Comparison of ENCODE assay signal across 8 cellular contexts in genomic region chr6:75243333-75244062, GRCh38. TPM values are rescaled to one million over a fixed set of nuclear protein-coding genes. Genes with fewer than 3 reads are reported as not detected.
DNase-seq lines count a peak whose midpoint lies in the region; ATAC-seq and TF ChIP-seq lines count a peak whose summit lies in the region.

TSS of gene COX7A2 (minus strand) at chr6:75243801. CDS start at chr6:75243734, 67 bp downstream.

- peak within 1 kb of the TSS; percentile 99 for H3K27ac Mint-ChIP-seq in T-helper 1 cell treated with Interleukin-12 subunit alpha and Interleukin-12 subunit beta and Interleukin-4 antibody, amounts not matched to agents 30 μg/mL and 1 μg/mL, for 36 hours

- in situ Hi-C loops in GM13977 (cut with MboI; ENCODE audit: low pct_unique_long_range_greater_than_20kb, low sequenced_read_pairs, unreplicated experiment): no loop called here

- 0% methylated on average over 36 of the region's 36 CpGs for WGBS in heart right ventricle, 2 donors
- 0% methylated on average over 35 to 36 of the region's 36 CpGs for WGBS in upper lobe of left lung, 2 donors

- ATAC-seq in HG02884 (IDR thresholded peaks at IDR 0.05; ENCODE audit: unreplicated experiment) (peak; percentile 93), heart right ventricle (peak; percentile 97 to 99 (median 98)), upper lobe of left lung (ENCODE audit: low FRiP score in 2 of 2) (peak; percentile 99)

- peak in 1 of 4 donors; percentile 45 for TF ChIP-seq EP300 in upper lobe of left lung (IDR thresholded peaks at IDR 0.05)

- H3K4me1 ChIP-seq in heart right ventricle (peaks cover 0 to 35% (median 31%) of the 10 kb centered on the region in 9 donors), upper lobe of left lung (peaks cover 13 to 33% (median 25%) of the 10 kb centered on the region in 4 donors)

- intact Hi-C loops in heart right ventricle (cut with DNase I) (no loop called here), posterior cingulate gyrus (cut with DNase I) (loop anchor here (2.0 kb wide), 1 partner anchor 41 kb away; the partner anchor contains the start of gene TMEM30A)

- peaks cover 21% of the 10 kb centered on the region for H3K4me1 Mint-ChIP-seq in T-helper 1 cell treated with Interleukin-12 subunit alpha and Interleukin-12 subunit beta and Interleukin-4 antibody, amounts not matched to agents 30 μg/mL and 1 μg/mL, for 36 hours (ENCODE audit: low read depth)

- H3K9me3 ChIP-seq in heart right ventricle: no peaks in the 10 kb centered on the region
- no peaks in the 10 kb centered on the region for H3K9me3 ChIP-seq in upper lobe of left lung

- H3K4me3 ChIP-seq in heart right ventricle (peak within 1 kb of the TSS; percentile 53 to 82 (median 75)), upper lobe of left lung (peak within 1 kb of the TSS; percentile 49 to 76 (median 62))

- peaks cover 32% of the 10 kb centered on the region for H3K36me3 Mint-ChIP-seq in T-helper 1 cell treated with Interleukin-12 subunit alpha and Interleukin-12 subunit beta and Interleukin-4 antibody, amounts not matched to agents 30 μg/mL and 1 μg/mL, for 36 hours (ENCODE audit: low read depth)

- TF ChIP-seq POLR2A in upper lobe of left lung (IDR thresholded peaks at IDR 0.05): peak in 3 of 4 donors; percentile 72 to 90 (median 86)

- H3K36me3 ChIP-seq in heart right ventricle (peaks cover 0 to 37% (median 13%) of the 10 kb centered on the region in 9 donors), upper lobe of left lung (peaks cover 9 to 29% (median 16%) of the 10 kb centered on the region in 4 donors)

- no peaks in the 10 kb centered on the region for H3K9me3 Mint-ChIP-seq in T-helper 1 cell treated with Interleukin-12 subunit alpha and Interleukin-12 subunit beta and Interleukin-4 antibody, amounts not matched to agents 30 μg/mL and 1 μg/mL, for 36 hours

- peaks cover 17% of the 10 kb centered on the region for H3K27me3 Mint-ChIP-seq in T-helper 1 cell treated with Interleukin-12 subunit alpha and Interleukin-12 subunit beta and Interleukin-4 antibody, amounts not matched to agents 30 μg/mL and 1 μg/mL, for 36 hours (ENCODE audit: low read depth)

- H3K4me3 Mint-ChIP-seq in T-helper 1 cell treated with Interleukin-12 subunit alpha and Interleukin-12 subunit beta and Interleukin-4 antibody, amounts not matched to agents 30 μg/mL and 1 μg/mL, for 36 hours: peak within 1 kb of the TSS; percentile 94

- H3K27me3 ChIP-seq in heart right ventricle: no peaks in the 10 kb centered on the region
- H3K27me3 ChIP-seq in upper lobe of left lung: no peaks in the 10 kb centered on the region

- TF ChIP-seq CTCF in GM13977 (IDR thresholded peaks at IDR 0.05; ENCODE audit: extremely low read depth, insufficient read depth, missing control alignments) (no peak), heart right ventricle (IDR thresholded peaks at IDR 0.05) (no peak), upper lobe of left lung (IDR thresholded peaks at IDR 0.05) (peak in 1 of 6 experiments; percentile 5)

- H3K27ac ChIP-seq in heart right ventricle (peak within 1 kb of the TSS; percentile 79 to 95 (median 90)), upper lobe of left lung (peak within 1 kb of the TSS; percentile 86 to 94 (median 88))

- DNase-seq in GM13977 (ENCODE audit: low spot score) (peak; percentile 79), NCI-H1694 (lab: John Stamatoyannopoulos, UW) (peak; percentile 90), amniotic stem cell (lab: John Stamatoyannopoulos, UW) (peak; percentile 86), heart right ventricle (peak; percentile 82 to 94), posterior cingulate gyrus (peak; percentile 86 to 99 (median 94)), upper lobe of left lung (peak in 1 of 2 donors; percentile 96)

RNA-seq across cellular contexts. Expression of gene COX7A2, which starts in this region (rescaled TPM):
- total RNA-seq in heart right ventricle: 1,000 to 10,000 TPM in 7 of 10 donors, 100 to 1,000 TPM in 3; 789 to 1,205 (median 1,111) TPM
- 100 to 1,000 TPM; 661 to 741 TPM for polyA plus RNA-seq in heart right ventricle
- total RNA-seq in upper lobe of left lung: 100 to 1,000 TPM in 3 of 6 donors, 10 to 100 TPM in 3; 38.8 to 309 (median 181) TPM
